In genomic region chr17:4074831-4075495, GRCh38 we compare ENCODE assay signal across 8 cellular contexts.
DNase-seq lines count a peak whose midpoint lies in the region; ATAC-seq and TF ChIP-seq lines count a peak whose summit lies in the region.

No MANE protein-coding gene starts in this region.

- H3K27me3 ChIP-seq in osteoblast (ENCODE audit: insufficient read depth, low read length): no peaks in the 10 kb centered on the region

- H3K79me2 ChIP-seq in osteoblast (ENCODE audit: insufficient read depth, low read length): no peaks in the 10 kb centered on the region

- H3K4me1 ChIP-seq in osteoblast (ENCODE audit: insufficient read depth, low read length): peaks cover 6% of the 10 kb centered on the region

- TF ChIP-seq CTCF in fibroblast of pulmonary artery (IDR thresholded peaks at IDR 0.05; ENCODE audit: low read length, missing control alignments) (peak; percentile 90), osteoblast (IDR thresholded peaks at IDR 0.05; ENCODE audit: extremely low read depth, low read depth, low read length) (peak; percentile 75)

- DNase-seq in SKM-1 treated with dmso at 0.1 percent for 144 hours (lab: John Stamatoyannopoulos, UW; ENCODE audit: unreplicated experiment): peak; percentile 2
- no peak for DNase-seq in SKM-1 (lab: John Stamatoyannopoulos, UW; ENCODE audit: unreplicated experiment)
- DNase-seq in Jurkat, Clone E6-1 (ENCODE audit: low read depth, low spot score): peak; percentile 53
- DNase-seq in SK-N-DZ (ENCODE audit: low spot score): peak; percentile 43
- peak; percentile 67 for DNase-seq in fibroblast of pulmonary artery (ENCODE audit: low read depth)
- DNase-seq in osteoblast (ENCODE audit: insufficient read length, low spot score, missing footprints): no peak

- no peak overlapping the region for H3K4me2 ChIP-seq in osteoblast (ENCODE audit: insufficient read depth, low read length)

- ATAC-seq in GM21526 (IDR thresholded peaks at IDR 0.05; ENCODE audit: low FRiP score, unreplicated experiment): peak; percentile 35
- no peak for ATAC-seq in HG03520 (IDR thresholded peaks at IDR 0.05; ENCODE audit: unreplicated experiment)

- no peak overlapping the region for H2AFZ ChIP-seq in osteoblast (ENCODE audit: low read length)

- H4K20me1 ChIP-seq in osteoblast (ENCODE audit: insufficient read depth, low read length): peaks cover 8% of the 10 kb centered on the region

- peaks cover 81% of the 10 kb centered on the region for H3K36me3 ChIP-seq in osteoblast (ENCODE audit: insufficient read depth, low read length)

- no peak overlapping the region for H3K4me3 ChIP-seq in Jurkat, Clone E6-1 (ENCODE audit: low read length)
- H3K4me3 ChIP-seq in fibroblast of pulmonary artery (replicated peaks; ENCODE audit: low read depth, low read length) (no peak overlapping the region), osteoblast (ENCODE audit: insufficient read depth, low read length) (no peak overlapping the region)

- H3K27ac ChIP-seq in osteoblast (ENCODE audit: low read depth, low read length): no peak overlapping the region

- no peaks in the 10 kb centered on the region for H3K9me3 ChIP-seq in osteoblast (ENCODE audit: low read depth, low read length)

Comparison
In these comparisons a context has a peak if more than half of its experiments do, and no peak if none do; other contexts are left out.
1. DNase-seq: peak in SKM-1 treated with dmso at 0.1 percent for 144 hours (single experiment), Jurkat, Clone E6-1 (single experiment), SK-N-DZ (single experiment) and fibroblast of pulmonary artery (single experiment); none in SKM-1 (single experiment) and osteoblast (single experiment).